16 cellular contexts compared by ENCODE assay signal in the genomic region with DNA sequence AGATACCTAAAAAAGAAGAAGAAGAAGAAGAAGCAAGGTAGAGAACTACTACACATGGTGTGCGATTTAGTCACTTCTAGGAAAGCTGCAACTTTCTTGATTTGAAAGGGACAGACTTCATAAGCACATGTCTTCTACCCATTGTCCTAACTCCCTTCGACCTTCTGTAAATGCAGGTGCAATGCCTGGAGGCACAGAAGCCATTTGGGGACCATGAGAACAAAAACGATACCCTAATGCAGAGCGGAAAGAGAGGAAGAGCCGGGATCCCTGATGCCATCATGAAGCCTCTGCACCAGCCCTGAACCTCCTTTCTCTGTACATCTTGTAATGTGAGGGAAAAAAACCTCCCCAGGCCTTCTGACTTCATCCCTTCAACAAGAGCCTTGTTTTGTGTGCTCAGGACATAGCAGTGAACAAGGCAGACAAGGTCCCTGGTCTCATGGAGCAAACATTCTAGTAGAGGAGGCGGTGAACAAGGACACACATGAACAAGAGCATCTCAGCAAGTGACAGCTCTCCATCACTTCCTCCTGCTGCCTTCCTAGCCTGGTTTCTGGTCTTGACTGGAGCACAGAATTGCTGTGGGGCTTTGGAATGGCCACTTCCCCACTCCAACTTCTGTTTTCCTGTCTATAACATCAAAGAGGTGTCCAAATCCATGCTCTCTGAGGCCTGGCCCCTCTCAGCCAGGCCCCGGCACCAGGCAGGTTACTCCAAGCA. TPM values are rescaled to one million over a fixed set of nuclear protein-coding genes. Genes with fewer than 3 reads are reported as not detected.
A peak's percentile ranks its signal among the peaks of the same experiment; 100 is the strongest.
DNase-seq lines count a peak whose midpoint lies in the region; ATAC-seq and TF ChIP-seq lines count a peak whose summit lies in the region.
"Had no signal": no experiment of that assay in that cellular context is flagged by ENCODE, and none has a peak within 500 bp of the region (broad histone marks: within the 10 kb centered on the region; RNA-seq: fewer than 3 reads in every experiment).

No MANE protein-coding gene starts in this region.

- POLR2A ChIA-PET in Caco-2 (lab: Charles Lee): no interaction called here

- no peaks in the 10 kb centered on the region for H3K36me3 Mint-ChIP-seq in Caco-2 (ENCODE audit: insufficient read depth, unreplicated experiment)

- no peak overlapping the region for H3K4me3 ChIP-seq in neutrophil (ENCODE audit: low read depth in 1 of 2, low read length in 1 of 2)
- H3K4me3 ChIP-seq in Caco-2 (ENCODE audit: low read depth, low read length): no peak overlapping the region
- H3K4me3 ChIP-seq: esophagus muscularis mucosa had no signal

- CTCF ChIA-PET in Caco-2 (lab: Charles Lee): no interaction called here

- H3K36me3 ChIP-seq in neutrophil: no peaks in the 10 kb centered on the region
- no peaks in the 10 kb centered on the region for H3K36me3 ChIP-seq in Caco-2 (ENCODE audit: control insufficient read depth, insufficient read depth, low read length)
- H3K36me3 ChIP-seq: esophagus muscularis mucosa had no signal

- H3K4me1 ChIP-seq in neutrophil (ENCODE audit: control insufficient read depth in 1 of 2, insufficient read depth in 1 of 2, low read depth in 1 of 2, low read length in 1 of 2) (peaks cover 34 to 45% of the 10 kb centered on the region in 2 experiments), Caco-2 (no peaks in the 10 kb centered on the region)

- H3K27me3 ChIP-seq in neutrophil (no peaks in the 10 kb centered on the region), Caco-2 (replicated peaks; ENCODE audit: control insufficient read depth, insufficient read depth, low read length) (no peaks in the 10 kb centered on the region)
- H3K27me3 ChIP-seq: esophagus muscularis mucosa had no signal

- H3K27ac ChIP-seq in angular gyrus (ENCODE audit: low read depth, low read length): peak overlapping the region; percentile 94
- peak overlapping the region; percentile 47 for H3K27ac ChIP-seq in neutrophil
- H3K27ac ChIP-seq: esophagus muscularis mucosa had no signal

- DNase-seq in CD1c-positive myeloid dendritic cell (ENCODE audit: extremely low spot score) (peak; percentile 66), mucosa of gallbladder (ENCODE audit: low spot score) (no peak), Caco-2 (no peak)
- no peak for DNase-seq in stimulated activated CD4-positive, alpha-beta T cell treated with anti-CD3 and anti-CD28 coated beads, Interleukin-2, amount 100 ng/mL, for 48 hours
- DNase-seq: activated CD8-positive, alpha-beta memory T cell treated with anti-CD3 and anti-CD28 coated beads, Interleukin-2, amount 50 U/mL, for 4 hours; H9; NCI-H187 treated with DMSO at 0.1 percent for 48 hours; NK-92 treated with Interleukin-12 subunit alpha and Interleukin-12 subunit beta, amount 100 ng/mL, for 24 hours had no signal

- no peak overlapping the region for H3K27ac Mint-ChIP-seq in Caco-2 (ENCODE audit: unreplicated experiment)

- no peak for ATAC-seq in GM19395 (IDR thresholded peaks at IDR 0.05; ENCODE audit: unreplicated experiment)

- H3K4me3 Mint-ChIP-seq in Caco-2 (ENCODE audit: unreplicated experiment): no peak overlapping the region
- H3K4me3 Mint-ChIP-seq: H9 had no signal

- H3K9me3 Mint-ChIP-seq in Caco-2 (ENCODE audit: unreplicated experiment): no peaks in the 10 kb centered on the region

- TF ChIP-seq CTCF in neutrophil (IDR thresholded peaks at IDR 0.05) (no peak), Caco-2 (IDR thresholded peaks at IDR 0.05; ENCODE audit: insufficient read depth in 1 of 2, low read depth in 1 of 2, low read length in 1 of 2, severe bottlenecking in 1 of 2, unreplicated experiment in 1 of 2) (no peak)

- no TSS peak for BruUV-seq in Caco-2 (replicated peaks; lab: Mats Ljungman, UMichigan)

- intact Hi-C loops in Caco-2 (cut with micrococcal nuclease; ENCODE audit: unreplicated experiment): no loop called here

- no peaks in the 10 kb centered on the region for H3K27me3 Mint-ChIP-seq in Caco-2 (ENCODE audit: insufficient read depth, unreplicated experiment)

- no peaks in the 10 kb centered on the region for H3K4me1 Mint-ChIP-seq in Caco-2 (ENCODE audit: low read depth, unreplicated experiment)

- H3K9me3 ChIP-seq in neutrophil: no peaks in the 10 kb centered on the region
- no peaks in the 10 kb centered on the region for H3K9me3 ChIP-seq in Caco-2
- H3K9me3 ChIP-seq: esophagus muscularis mucosa had no signal

- peak; percentile 15 for TF ChIP-seq POLR2A in GM18526 (IDR thresholded peaks at IDR 0.05; ENCODE audit: extremely low read depth, insufficient read length)

RNA-seq across cellular contexts. Expression of gene LAPTM5, which starts 5.5 kb away (rescaled TPM):
- total RNA-seq in mucosa of gallbladder: 111 TPM
- total RNA-seq in Caco-2 (2022): 0.14 TPM in 1 of 2 replicates, not detected in the other

RNA-seq across cellular contexts. Expression of gene MATN1, which starts 39.7 kb away (rescaled TPM):
- 0.12 TPM for total RNA-seq in mucosa of gallbladder
- not detected in 2 replicates for total RNA-seq in Caco-2 (2022)
- total RNA-seq: bronchial epithelial cell; esophagus muscularis mucosa; H9; mesenteric fat pad; T-helper 2 cell treated with Interferon-gamma antibody and Interleukin-4, amounts not matched to agents 100 ng/mL and 5 ng/mL, for 36 hours had no signal

Comparison
In these comparisons a context has a peak if more than half of its experiments do, and no peak if none do; other contexts are left out.
1. RNA of gene LAPTM5, which starts 5.5 kb away (total RNA-seq): 111 TPM in mucosa of gallbladder (single experiment); 0.14 TPM in Caco-2; every median in the first group is over 10 times any median in the second.